ENCODE assay signal across 31 cellular contexts in genomic region chr9:134691695-134692572, GRCh38. TPM values are rescaled to one million over a fixed set of nuclear protein-coding genes. Genes with fewer than 3 reads are reported as not detected.
DNase-seq lines count a peak whose midpoint lies in the region; ATAC-seq and TF ChIP-seq lines count a peak whose summit lies in the region.
"Had no signal": no experiment of that assay in that cellular context is flagged by ENCODE, and none has a peak within 500 bp of the region (broad histone marks: within the 10 kb centered on the region; RNA-seq: fewer than 3 reads in every experiment).

No MANE protein-coding gene starts in this region.

- peak overlapping the region; percentile 11; the same call in 1 of the 2 replicates for H3K4me3 Mint-ChIP-seq in HFFc6
- no peak overlapping the region for H3K4me3 Mint-ChIP-seq in chondrocyte (ENCODE audit: unreplicated experiment)
- H3K4me3 Mint-ChIP-seq in stimulated activated effector memory CD8-positive, alpha-beta T cell treated with anti-CD3 and anti-CD28 coated beads, Interleukin-12 subunit alpha, Interleukin-12 subunit beta, amount 100 ng/mL, for 72 hours = no peak overlapping the region
- H3K4me3 Mint-ChIP-seq: naive B cell, T-cell had no signal

- no peak overlapping the region for H2AK5ac ChIP-seq in mesenchymal stem cell (ENCODE audit: low read length, severe bottlenecking)

- H3K9me3 ChIP-seq in mesenchymal stem cell (ENCODE audit: control insufficient read depth, low read length) = no peaks in the 10 kb centered on the region
- H3K9me3 ChIP-seq: breast epithelium, colonic mucosa, thoracic aorta, uterus had no signal

- H2BK15ac ChIP-seq in mesenchymal stem cell (ENCODE audit: low read depth, poor library complexity, severe bottlenecking) = no peak overlapping the region

- no peak overlapping the region for H3K9ac ChIP-seq in mesenchymal stem cell (ENCODE audit: low read length)

- H3K18ac ChIP-seq in mesenchymal stem cell (ENCODE audit: low read depth in 1 of 2, low read length in 2 of 2) = no peak overlapping the region

- H3K4ac ChIP-seq in mesenchymal stem cell (ENCODE audit: low read depth in 1 of 2, low read length in 2 of 2) = no peak overlapping the region

- H3K27ac Mint-ChIP-seq in HFFc6 (peak overlapping the region; percentile 86), chondrocyte (ENCODE audit: unreplicated experiment) (peak overlapping the region; percentile 71)
- H3K27ac Mint-ChIP-seq in stimulated activated effector memory CD8-positive, alpha-beta T cell treated with anti-CD3 and anti-CD28 coated beads, Interleukin-12 subunit alpha, Interleukin-12 subunit beta, amount 100 ng/mL, for 72 hours = peak overlapping the region; percentile 26
- H3K27ac Mint-ChIP-seq: activated T-helper 2 cell treated with anti-CD3 and anti-CD28 coated beads, Interferon-gamma antibody, Interleukin-2, Interleukin-4, amounts not matched to agents 10 μg/mL and 5 μg/mL and 100 μg/mL, durations not matched to agents 14 hours and 24 hours and 36 hours; naive B cell; T-cell had no signal

- H3K4me1 Mint-ChIP-seq in HFFc6 (ENCODE audit: low read depth) = peaks cover 35% of the 10 kb centered on the region
- H3K4me1 Mint-ChIP-seq in chondrocyte (ENCODE audit: low read depth) = peaks cover 50% of the 10 kb centered on the region
- H3K4me1 Mint-ChIP-seq in stimulated activated effector memory CD8-positive, alpha-beta T cell treated with anti-CD3 and anti-CD28 coated beads, Interleukin-12 subunit alpha, Interleukin-12 subunit beta, amount 100 ng/mL, for 72 hours = no peaks in the 10 kb centered on the region
- H3K4me1 Mint-ChIP-seq: naive B cell had no signal

- no peak overlapping the region for H2BK5ac ChIP-seq in mesenchymal stem cell (ENCODE audit: low read depth, low read length, poor library complexity, severe bottlenecking)

- H3K36me3 Mint-ChIP-seq in HFFc6 (ENCODE audit: low read depth) (peaks cover 25% of the 10 kb centered on the region), chondrocyte (ENCODE audit: low read depth) (peaks cover 30% of the 10 kb centered on the region)
- no peaks in the 10 kb centered on the region for H3K36me3 Mint-ChIP-seq in stimulated activated effector memory CD8-positive, alpha-beta T cell treated with anti-CD3 and anti-CD28 coated beads, Interleukin-12 subunit alpha, Interleukin-12 subunit beta, amount 100 ng/mL, for 72 hours
- H3K36me3 Mint-ChIP-seq: activated naive CD4-positive, alpha-beta T cell treated with anti-CD3 and anti-CD28 coated beads, Interleukin-2, amount 50 U/mL, for 72 hours; naive B cell; T-cell had no signal

- no peak overlapping the region for H2BK120ac ChIP-seq in mesenchymal stem cell (ENCODE audit: low read depth, low read length)

- no peak overlapping the region for H3K4me2 ChIP-seq in mesenchymal stem cell (ENCODE audit: low read length, poor library complexity, severe bottlenecking)

- no peak overlapping the region for H3K4me3 ChIP-seq in mesenchymal stem cell (ENCODE audit: insufficient read depth in 1 of 2, low read depth in 1 of 2, low read length in 2 of 2)
- H3K4me3 ChIP-seq: breast epithelium, colonic mucosa, skin epidermis, thoracic aorta, uterus had no signal

- H3K79me1 ChIP-seq in mesenchymal stem cell (replicated peaks; ENCODE audit: low read length, poor library complexity, severe bottlenecking) = peaks cover 69% of the 10 kb centered on the region

- no peaks in the 10 kb centered on the region for H3K27me3 ChIP-seq in mesenchymal stem cell (ENCODE audit: control insufficient read depth in 1 of 2, insufficient read depth in 1 of 2, low read length in 2 of 2)
- H3K27me3 ChIP-seq: breast epithelium, colonic mucosa, uterus had no signal

- H3K27me3 Mint-ChIP-seq in HFFc6 (ENCODE audit: insufficient read depth) (peaks cover 23% of the 10 kb centered on the region), chondrocyte (ENCODE audit: low read depth) (no peaks in the 10 kb centered on the region)
- H3K27me3 Mint-ChIP-seq: T-cell had no signal

- 96% methylated on average over 21 of the region's 23 CpGs for WGBS in mesenchymal stem cell

- peak overlapping the region in 1 of 2 experiments; percentile 6 for H2BK12ac ChIP-seq in mesenchymal stem cell (ENCODE audit: low read length in 2 of 2)

- no peak for TF ChIP-seq CTCF in HFFc6 (IDR thresholded peaks at IDR 0.05)
- no peak for TF ChIP-seq CTCF in chondrocyte (IDR thresholded peaks at IDR 0.05)

- H3K14ac ChIP-seq in mesenchymal stem cell (ENCODE audit: low read length in 2 of 2) = no peak overlapping the region

- peak overlapping the region; percentile 38 for H4K8ac ChIP-seq in mesenchymal stem cell (ENCODE audit: low read length)

- H3K9me3 Mint-ChIP-seq in HFFc6 (no peaks in the 10 kb centered on the region), chondrocyte (ENCODE audit: low read depth) (no peaks in the 10 kb centered on the region)
- no peaks in the 10 kb centered on the region for H3K9me3 Mint-ChIP-seq in stimulated activated effector memory CD8-positive, alpha-beta T cell treated with anti-CD3 and anti-CD28 coated beads, Interleukin-12 subunit alpha, Interleukin-12 subunit beta, amount 100 ng/mL, for 72 hours
- H3K9me3 Mint-ChIP-seq: activated naive CD4-positive, alpha-beta T cell treated with anti-CD3 and anti-CD28 coated beads, Interleukin-2, amount 50 U/mL, for 72 hours; activated T-helper 2 cell treated with anti-CD3 and anti-CD28 coated beads, Interferon-gamma antibody, Interleukin-2, Interleukin-4, amounts not matched to agents 10 μg/mL and 5 μg/mL and 100 μg/mL, durations not matched to agents 14 hours and 24 hours and 36 hours; naive B cell; T-cell had no signal

- H3K36me3 ChIP-seq in mesenchymal stem cell (ENCODE audit: control insufficient read depth in 1 of 2, insufficient read depth in 2 of 2, low read depth in 1 of 2, low read length in 2 of 2) = peaks cover 27 to 85% of the 10 kb centered on the region in 2 experiments
- H3K36me3 ChIP-seq: breast epithelium, colonic mucosa, uterus, WERI-Rb-1 had no signal

- no peak for ATAC-seq in stimulated activated effector memory CD8-positive, alpha-beta T cell treated with anti-CD3 and anti-CD28 coated beads, Interleukin-12 subunit alpha, Interleukin-12 subunit beta, amount 100 ng/mL, for 72 hours
- ATAC-seq in HG03280 (IDR thresholded peaks at IDR 0.05; ENCODE audit: unreplicated experiment) (no peak), GM21360 (IDR thresholded peaks at IDR 0.05; ENCODE audit: unreplicated experiment) (no peak)
- ATAC-seq: activated naive CD4-positive, alpha-beta T cell treated with anti-CD3 and anti-CD28 coated beads, Interleukin-2, amount 50 U/mL, for 72 hours; stimulated activated naive CD8-positive, alpha-beta T cell treated with anti-CD3 and anti-CD28 coated beads, Interleukin-15, Interleukin-2, amounts not matched to agents 100 U/mL and 50 U/mL, for 24 hours; T-cell had no signal

- H4K91ac ChIP-seq in mesenchymal stem cell (ENCODE audit: low read length) = no peak overlapping the region

- H3K23ac ChIP-seq in mesenchymal stem cell (ENCODE audit: low read length in 2 of 2) = peak overlapping the region in 1 of 2 experiments; percentile 23

- DNase-seq in HFFc6 = no peak
- DNase-seq in chondrocyte (ENCODE audit: low spot score) = peak; percentile 58
- DNase-seq in mesenchymal stem cell = no peak
- DNase-seq in stimulated activated effector memory CD8-positive, alpha-beta T cell treated with anti-CD3 and anti-CD28 coated beads, Interleukin-12 subunit alpha, Interleukin-12 subunit beta, amount 100 ng/mL, for 72 hours (ENCODE audit: low spot score in 2 of 2) = no peak
- DNase-seq in activated CD4-positive, alpha-beta T cell treated with anti-CD3 and anti-CD28 coated beads for 48 hours = no peak
- DNase-seq: activated CD4-positive, alpha-beta T cell treated with anti-CD3 and anti-CD28 coated beads for 4 hours; activated CD8-positive, alpha-beta memory T cell treated with anti-CD3 and anti-CD28 coated beads for 24 hours; activated T-cell treated with anti-CD3 and anti-CD28 coated beads for 4 hours; amygdala; C1 segment of cervical spinal cord; colonic mucosa; COR-L47; effector CD4-positive, alpha-beta T cell; HCEC 1CT; IMR-90; midbrain; naive B cell; NCI-H1092 treated with DMSO at 0.1 percent for 48 hours; NCI-H187; NCI-H2171; stimulated activated naive CD8-positive, alpha-beta T cell treated with anti-CD3 and anti-CD28 coated beads, Interleukin-15, Interleukin-2, amounts not matched to agents 100 U/mL and 50 U/mL, for 24 hours; uterus had no signal

- no peak overlapping the region for H2AFZ ChIP-seq in mesenchymal stem cell (ENCODE audit: low read depth, low read length)

- H3K4me1 ChIP-seq in mesenchymal stem cell (ENCODE audit: control insufficient read depth, insufficient read depth, low read depth, low read length) = peaks cover 13% of the 10 kb centered on the region
- H3K4me1 ChIP-seq: breast epithelium, colonic mucosa had no signal

- H3K27ac ChIP-seq in mesenchymal stem cell (ENCODE audit: low read length, poor library complexity, severe bottlenecking) = no peak overlapping the region
- H3K27ac ChIP-seq: colonic mucosa, thoracic aorta, WERI-Rb-1 had no signal

RNA-seq across cellular contexts. Expression of gene COL5A1, which starts 50.3 kb away (rescaled TPM):
- total RNA-seq in HFFc6 (2021; fragmentation: NEBNext Ultra II Directional; extraction: Animal tissue kit (Norgen Biotek cat#: 25700)) = 100 to 1,000 TPM; 196 to 308 (median 225) TPM
- total RNA-seq in chondrocyte = 2,235 to 2,410 TPM (median 2,315 TPM) in 3 replicates
- 754 TPM for polyA plus RNA-seq in mesenchymal stem cell (2013, experiment 1 of 2)
- polyA plus RNA-seq in mesenchymal stem cell (2013, experiment 2 of 2) = 709 TPM
- total RNA-seq: activated T-helper 2 cell treated with anti-CD3 and anti-CD28 coated beads, Interferon-gamma antibody, Interleukin-2, Interleukin-4, amounts not matched to agents 10 μg/mL and 5 μg/mL and 100 μg/mL, durations not matched to agents 14 hours and 24 hours and 36 hours had no signal

Comparison
In these comparisons a context has a peak if more than half of its experiments do, and no peak if none do; other contexts are left out.
1. H3K27ac Mint-ChIP-seq: peak in every context shown above with its lines; median percentile 86 in HFFc6; 71 in chondrocyte; 26 in stimulated activated effector memory CD8-positive, alpha-beta T cell treated with anti-CD3 and anti-CD28 coated beads, Interleukin-12 subunit alpha, Interleukin-12 subunit beta, amount 100 ng/mL, for 72 hours.